Comparison of ENCODE assay signal across 8 cellular contexts in genomic region chr9:131393622-131394463, GRCh38. TPM values are rescaled to one million over a fixed set of nuclear protein-coding genes. Genes with fewer than 3 reads are reported as not detected.
A peak's percentile ranks its signal among the peaks of the same experiment; 100 is the strongest.
DNase-seq lines count a peak whose midpoint lies in the region; ATAC-seq and TF ChIP-seq lines count a peak whose summit lies in the region.

Gene PRRC2B (plus strand): TSS chr9:131394086. CDS start chr9:131430145, 36,059 bp downstream.

- in situ Hi-C loops in astrocyte of the cerebellum (cut with HindIII; ENCODE audit: low sequenced_read_pairs), result no loop called here

- H4K20me1 ChIP-seq in hepatocyte (ENCODE audit: insufficient read depth, poor library complexity, severe bottlenecking), result peaks cover 41% of the 10 kb centered on the region

- peak; percentile 87 for ATAC-seq in aorta (ENCODE audit: low FRiP score)

- TF ChIP-seq CTCF in astrocyte of the cerebellum (IDR thresholded peaks at IDR 0.05; ENCODE audit: low read depth, low read length, missing control alignments), result peak; percentile 26
- TF ChIP-seq CTCF in hepatocyte (IDR thresholded peaks at IDR 0.05; ENCODE audit: poor library complexity), result peak; percentile 64

- H3K27ac ChIP-seq in hepatocyte (peak within 1 kb of the TSS; percentile 99), aorta (ENCODE audit: low read depth in 1 of 2, low read length in 2 of 2) (peak within 1 kb of the TSS; percentile 86 to 100)

- H3K79me2 ChIP-seq in hepatocyte, result peaks cover 44% of the 10 kb centered on the region

- H3K4me1 ChIP-seq in hepatocyte (ENCODE audit: insufficient read depth) (peaks cover 31% of the 10 kb centered on the region), aorta (ENCODE audit: control insufficient read depth in 1 of 2, insufficient read depth in 2 of 2, low read length in 2 of 2) (peaks cover 4 to 12% of the 10 kb centered on the region in 2 donors)

- intact Hi-C loops in aorta (cut with DNase I), result loop anchor here (2.0 to 5.0 kb wide), 2 partner anchors 43 kb away; no protein-coding TSS in a partner anchor

- H3K4me3 ChIP-seq in astrocyte of the cerebellum (ENCODE audit: low read depth, low read length) (peak within 1 kb of the TSS; percentile 68), hepatocyte (peak within 1 kb of the TSS; percentile 65), aorta (ENCODE audit: low read length in 2 of 2) (peak within 1 kb of the TSS; percentile 100)

- peak within 1 kb of the TSS; percentile 95 for H3K4me2 ChIP-seq in hepatocyte

- H3K9me2 ChIP-seq in hepatocyte (replicated peaks; ENCODE audit: insufficient read depth), result no peaks in the 10 kb centered on the region

- DNase-seq in GF-D8 (lab: John Stamatoyannopoulos, UW) (peak; percentile 28), HCEC 1CT (peak; percentile 72), NCI-H1105 (lab: John Stamatoyannopoulos, UW) (peak; percentile 95), T1000 (lab: John Stamatoyannopoulos, UW) (peak; percentile 52), astrocyte of the cerebellum (ENCODE audit: low read depth) (no peak), hepatocyte (ENCODE audit: low spot score) (peak; percentile 95), retina (peak; percentile 57), aorta (peak; percentile 89 to 96)

- peak within 1 kb of the TSS; percentile 98 for H2AFZ ChIP-seq in hepatocyte

- H3K27me3 ChIP-seq in hepatocyte, result no peaks in the 10 kb centered on the region
- no peaks in the 10 kb centered on the region for H3K27me3 ChIP-seq in aorta (ENCODE audit: control insufficient read depth in 1 of 2, insufficient read depth in 2 of 2, low read length in 1 of 2)

- H3K9me3 ChIP-seq in hepatocyte (ENCODE audit: low read depth), result no peaks in the 10 kb centered on the region
- no peaks in the 10 kb centered on the region for H3K9me3 ChIP-seq in aorta (ENCODE audit: control insufficient read depth, low read length)

- no peaks in the 10 kb centered on the region for H3K36me3 ChIP-seq in hepatocyte (replicated peaks; ENCODE audit: insufficient read depth, low read depth)
- peaks cover 0 to 2% of the 10 kb centered on the region in 2 donors for H3K36me3 ChIP-seq in aorta (ENCODE audit: control insufficient read depth in 1 of 2, insufficient read depth in 2 of 2, low read length in 1 of 2)

- WGBS in hepatocyte (ENCODE audit: low lambda C conversion rate, missing lambda C conversion rate), result 0% methylated on average over 9 of the region's 114 CpGs
- 1% methylated on average over 37 to 114 of the region's 114 CpGs for whole genome bisulfite sequencing in aorta, 2 donors

RNA-seq across cellular contexts. Expression of gene PRRC2B, which starts in this region (rescaled TPM):
- total RNA-seq in hepatocyte (76.8 and 118 TPM in 2 replicates), aorta (100 to 1,000 TPM; 200 to 263 TPM)
- polyA plus RNA-seq in hepatocyte (44.6 and 48.2 TPM in 2 replicates), aorta (10 to 100 TPM; 23.9 to 50.8 TPM)
